Comparison of ENCODE assay signal across 10 cellular contexts in genomic region chr2:46171441-46171953, GRCh38.
DNase-seq lines count a peak whose midpoint lies in the region; ATAC-seq and TF ChIP-seq lines count a peak whose summit lies in the region.
"Had no signal": no experiment of that assay in that cellular context is flagged by ENCODE, and none has a peak within 500 bp of the region (broad histone marks: within the 10 kb centered on the region; RNA-seq: fewer than 3 reads in every experiment).

No MANE protein-coding gene starts in this region.

- H3K4me1 ChIP-seq in SJCRH30 = no peaks in the 10 kb centered on the region; the same call in 1 of the 2 replicates

- DNase-seq in AG08396 (ENCODE audit: low spot score) = peak; percentile 64
- peak; percentile 93 for DNase-seq in NCI-H1694 (lab: John Stamatoyannopoulos, UW)
- DNase-seq in cardiac fibroblast (ENCODE audit: low read depth in 2 of 2) = peak; percentile 83 to 87
- peak; percentile 65 for DNase-seq in left kidney (ENCODE audit: low read depth, low spot score)
- no peak for DNase-seq in SJCRH30
- DNase-seq: NCI-H1048 had no signal

- H3K27me3 ChIP-seq in SJCRH30 = no peaks in the 10 kb centered on the region

- ATAC-seq in HG02763 (IDR thresholded peaks at IDR 0.05; ENCODE audit: unreplicated experiment) = no peak
- no peak for ATAC-seq in HG03097 (IDR thresholded peaks at IDR 0.05; ENCODE audit: low FRiP score, unreplicated experiment)
- no peak for ATAC-seq in HG03460 (IDR thresholded peaks at IDR 0.05; ENCODE audit: unreplicated experiment)

- H3K4me3 ChIP-seq in cardiac fibroblast (replicated peaks in 1 of 2; ENCODE audit: low read depth in 2 of 2, low read length in 2 of 2) (no peak overlapping the region), SJCRH30 (no peak overlapping the region)

- TF ChIP-seq CTCF in cardiac fibroblast (IDR thresholded peaks at IDR 0.05; ENCODE audit: low read depth, low read length) = no peak

- H3K27ac ChIP-seq in SJCRH30 = no peak overlapping the region
- H3K27ac ChIP-seq: parathyroid adenoma had no signal

- peaks cover 6% of the 10 kb centered on the region; the same call in 1 of the 2 replicates for H3K36me3 ChIP-seq in SJCRH30

- no peaks in the 10 kb centered on the region for H3K9me3 ChIP-seq in SJCRH30 (replicated peaks)

Comparison
In these comparisons a context has a peak if more than half of its experiments do, and no peak if none do; other contexts are left out.
1. DNase-seq: peak in AG08396 (single experiment), NCI-H1694 (single experiment), cardiac fibroblast (2 of 2) and left kidney (single experiment); none in SJCRH30 (0 of 2).